ENCODE assay signal across 8 cellular contexts in genomic region chr4:141711211-141711610, GRCh38.
DNase-seq lines count a peak whose midpoint lies in the region; ATAC-seq and TF ChIP-seq lines count a peak whose summit lies in the region.

No MANE protein-coding gene starts in this region.

- H3K4me1 ChIP-seq in hepatocyte (ENCODE audit: insufficient read depth) = no peaks in the 10 kb centered on the region

- no peak overlapping the region for H3K4me3 ChIP-seq in hepatocyte

- DNase-seq in AG20443 (ENCODE audit: low spot score) (peak; percentile 26), RPMI7951 (ENCODE audit: low read depth) (peak; percentile 3), hepatocyte (ENCODE audit: low spot score) (peak; percentile 37), NCI-H510A (lab: John Stamatoyannopoulos, UW) (no peak), amniotic stem cell (lab: John Stamatoyannopoulos, UW) (no peak), NCI-H2227 treated with DMSO at 0.1 percent for 48 hours (lab: John Stamatoyannopoulos, UW) (no peak)
- DNase-seq in stimulated activated naive CD8-positive, alpha-beta T cell treated with anti-CD3 and anti-CD28 coated beads, Interleukin-15, Interleukin-2, amounts not matched to agents 100 U/mL and 50 U/mL, for 24 hours = no peak

- H3K36me3 ChIP-seq in hepatocyte (replicated peaks; ENCODE audit: insufficient read depth, low read depth) = no peaks in the 10 kb centered on the region

- H3K27me3 ChIP-seq in hepatocyte = no peaks in the 10 kb centered on the region

- peak; percentile 53 for ATAC-seq in GM21367 (IDR thresholded peaks at IDR 0.05; ENCODE audit: unreplicated experiment)
- no peak for ATAC-seq in stimulated activated naive CD8-positive, alpha-beta T cell treated with anti-CD3 and anti-CD28 coated beads, Interleukin-15, Interleukin-2, amounts not matched to agents 100 U/mL and 50 U/mL, for 24 hours

- 48% methylated on average over 1 of the region's 1 CpG for WGBS in hepatocyte (ENCODE audit: low lambda C conversion rate, missing lambda C conversion rate)

- peaks cover 2% of the 10 kb centered on the region for H3K9me3 ChIP-seq in hepatocyte (ENCODE audit: low read depth)

- H3K9me2 ChIP-seq in hepatocyte (replicated peaks; ENCODE audit: insufficient read depth) = no peaks in the 10 kb centered on the region

- peak; percentile 55 for TF ChIP-seq CTCF in hepatocyte (IDR thresholded peaks at IDR 0.05; ENCODE audit: poor library complexity)

- H3K79me2 ChIP-seq in hepatocyte = no peaks in the 10 kb centered on the region

- H3K4me2 ChIP-seq in hepatocyte = no peak overlapping the region

- no peak overlapping the region for H2AFZ ChIP-seq in hepatocyte

- no peak overlapping the region for H3K27ac ChIP-seq in hepatocyte

- no peaks in the 10 kb centered on the region for H4K20me1 ChIP-seq in hepatocyte (ENCODE audit: insufficient read depth, poor library complexity, severe bottlenecking)

Comparison
In these comparisons a context has a peak if more than half of its experiments do, and no peak if none do; other contexts are left out.
1. DNase-seq: peak in AG20443 (single experiment), RPMI7951 (single experiment) and hepatocyte (single experiment); none in stimulated activated naive CD8-positive, alpha-beta T cell treated with anti-CD3 and anti-CD28 coated beads, Interleukin-15, Interleukin-2, amounts not matched to agents 100 U/mL and 50 U/mL, for 24 hours (single experiment), NCI-H510A (single experiment), amniotic stem cell (single experiment) and NCI-H2227 treated with DMSO at 0.1 percent for 48 hours (single experiment).